14 cellular contexts compared by ENCODE assay signal in genomic region chr1:100396651-100397050, GRCh38. TPM values are rescaled to one million over a fixed set of nuclear protein-coding genes. Genes with fewer than 3 reads are reported as not detected.
DNase-seq lines count a peak whose midpoint lies in the region; ATAC-seq lines count a peak whose summit lies in the region.
"Had no signal": no experiment of that assay in that cellular context is flagged by ENCODE, and none has a peak within 500 bp of the region (broad histone marks: within the 10 kb centered on the region; RNA-seq: fewer than 3 reads in every experiment).

No MANE protein-coding gene starts in this region.

- in situ Hi-C loops in SK-MEL-5 (cut with HindIII; ENCODE audit: low pct_unique_long_range_greater_than_20kb, low sequenced_read_pairs), result no loop called here

- H3K36me3 Mint-ChIP-seq in activated naive CD4-positive, alpha-beta T cell treated with anti-CD3 and anti-CD28 coated beads, Interleukin-2, amount 10 ng/mL, durations not matched to agents 7 days and 5 days, result peaks cover 68% of the 10 kb centered on the region
- H3K36me3 Mint-ChIP-seq in central memory CD8-positive, alpha-beta T cell (ENCODE audit: insufficient read depth), result peaks cover 21% of the 10 kb centered on the region

- DNase-seq in activated naive CD4-positive, alpha-beta T cell treated with anti-CD3 and anti-CD28 coated beads, Interleukin-2, amount 10 ng/mL, durations not matched to agents 7 days and 5 days, result no peak
- DNase-seq in activated naive CD4-positive, alpha-beta T cell (lab: John Stamatoyannopoulos, UW), result no peak
- peak; percentile 2 for DNase-seq in SK-MEL-5 (ENCODE audit: low read depth, low spot score)
- peak in 1 of 2 donors; percentile 37 for DNase-seq in central memory CD8-positive, alpha-beta T cell (ENCODE audit: low spot score in 2 of 2)
- DNase-seq in activated effector memory CD4-positive, alpha-beta T cell treated with Interleukin-2 at 50 U/mL for 16 hours, result no peak
- DNase-seq: amniotic stem cell, DMS153, heart right ventricle, NCI-H2029, NCI-H526, substantia nigra had no signal

- peaks cover 6% of the 10 kb centered on the region for H3K9me3 Mint-ChIP-seq in activated naive CD4-positive, alpha-beta T cell treated with anti-CD3 and anti-CD28 coated beads, Interleukin-2, amount 10 ng/mL, durations not matched to agents 7 days and 5 days
- no peaks in the 10 kb centered on the region for H3K9me3 Mint-ChIP-seq in central memory CD8-positive, alpha-beta T cell

- H3K27me3 Mint-ChIP-seq in activated naive CD4-positive, alpha-beta T cell treated with anti-CD3 and anti-CD28 coated beads, Interleukin-2, amount 10 ng/mL, durations not matched to agents 7 days and 5 days, result no peaks in the 10 kb centered on the region
- H3K27me3 Mint-ChIP-seq in central memory CD8-positive, alpha-beta T cell, result no peaks in the 10 kb centered on the region

- peaks cover 96% of the 10 kb centered on the region for H3K4me1 Mint-ChIP-seq in activated naive CD4-positive, alpha-beta T cell treated with anti-CD3 and anti-CD28 coated beads, Interleukin-2, amount 10 ng/mL, durations not matched to agents 7 days and 5 days
- H3K4me1 Mint-ChIP-seq in central memory CD8-positive, alpha-beta T cell, result peaks cover 82% of the 10 kb centered on the region

- H3K4me3 Mint-ChIP-seq in activated naive CD4-positive, alpha-beta T cell treated with anti-CD3 and anti-CD28 coated beads, Interleukin-2, amount 10 ng/mL, durations not matched to agents 7 days and 5 days, result no peak overlapping the region
- peak overlapping the region; percentile 63 for H3K4me3 Mint-ChIP-seq in central memory CD8-positive, alpha-beta T cell

- H3K27ac Mint-ChIP-seq in activated naive CD4-positive, alpha-beta T cell treated with anti-CD3 and anti-CD28 coated beads, Interleukin-2, amount 10 ng/mL, durations not matched to agents 7 days and 5 days, result peak overlapping the region; percentile 81
- H3K27ac Mint-ChIP-seq in central memory CD8-positive, alpha-beta T cell (ENCODE audit: low read depth), result peak overlapping the region; percentile 88

- ATAC-seq in central memory CD8-positive, alpha-beta T cell (replicated peaks; ENCODE audit: extremely low read depth, poor library complexity, severe bottlenecking), result peak; percentile 64
- no peak for ATAC-seq in GM18870 (IDR thresholded peaks at IDR 0.05; ENCODE audit: unreplicated experiment)
- ATAC-seq in GM19035 (IDR thresholded peaks at IDR 0.05; ENCODE audit: unreplicated experiment), result no peak
- no peak for ATAC-seq in HG02981 (IDR thresholded peaks at IDR 0.05; ENCODE audit: unreplicated experiment)
- ATAC-seq: heart right ventricle had no signal

- CTCF ChIA-PET in activated naive CD4-positive, alpha-beta T cell treated with anti-CD3 and anti-CD28 coated beads, Interleukin-2, amount 10 ng/mL, durations not matched to agents 7 days and 5 days (lab: Charles Lee), result interaction anchor here (0.7 to 1.6 kb wide), 6 partner anchors 43 to 122 kb away, joined by 3 to 5 read pairs (median 3); partner anchors contain the start of gene CDC14A

RNA-seq across cellular contexts. Expression of gene CDC14A, which starts 44.3 kb away (rescaled TPM):
- 3.3 and 5.8 TPM in 2 replicates for total RNA-seq in SK-MEL-5 (2014; rRNA removed; shearing (Covaris generic))
- polyA plus RNA-seq in SK-MEL-5 (2015; cell fraction: cytosol; rRNA removed), result 2.3 and 5.2 TPM in 2 replicates
- polyA plus RNA-seq in SK-MEL-5 (2015; cell fraction: nucleus; rRNA removed), result 6.3 and 8.2 TPM in 2 replicates
